ENCODE assay signal across 1 cellular context in the genomic region with DNA sequence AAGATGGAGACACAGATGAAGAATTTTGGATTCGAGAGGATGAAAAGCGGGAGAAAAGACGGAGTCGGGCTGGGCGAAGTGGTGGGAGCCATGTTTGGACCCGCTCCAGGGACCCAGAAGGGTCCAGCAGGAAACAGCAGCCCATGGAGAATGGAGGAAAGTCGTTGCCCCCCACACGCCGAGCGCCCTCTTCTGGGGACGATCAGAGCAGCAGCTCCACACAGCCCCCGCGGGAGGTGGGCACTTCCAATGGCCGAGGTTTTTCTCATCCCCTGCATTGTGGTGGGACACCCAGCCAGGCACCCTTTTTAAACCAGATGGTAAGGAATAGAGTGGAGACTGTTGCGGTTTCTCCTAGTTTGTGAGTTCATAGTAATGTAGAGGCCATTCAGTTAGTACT.
TF ChIP-seq lines count a peak whose summit lies in the region.

No MANE protein-coding gene starts in this region.

TF ChIP-seq in WTC11, 78 proteins besides CTCF, POLR2A, EP300 and RAD21 (continued from another document):
- TF ChIP-seq, protein P1, sequence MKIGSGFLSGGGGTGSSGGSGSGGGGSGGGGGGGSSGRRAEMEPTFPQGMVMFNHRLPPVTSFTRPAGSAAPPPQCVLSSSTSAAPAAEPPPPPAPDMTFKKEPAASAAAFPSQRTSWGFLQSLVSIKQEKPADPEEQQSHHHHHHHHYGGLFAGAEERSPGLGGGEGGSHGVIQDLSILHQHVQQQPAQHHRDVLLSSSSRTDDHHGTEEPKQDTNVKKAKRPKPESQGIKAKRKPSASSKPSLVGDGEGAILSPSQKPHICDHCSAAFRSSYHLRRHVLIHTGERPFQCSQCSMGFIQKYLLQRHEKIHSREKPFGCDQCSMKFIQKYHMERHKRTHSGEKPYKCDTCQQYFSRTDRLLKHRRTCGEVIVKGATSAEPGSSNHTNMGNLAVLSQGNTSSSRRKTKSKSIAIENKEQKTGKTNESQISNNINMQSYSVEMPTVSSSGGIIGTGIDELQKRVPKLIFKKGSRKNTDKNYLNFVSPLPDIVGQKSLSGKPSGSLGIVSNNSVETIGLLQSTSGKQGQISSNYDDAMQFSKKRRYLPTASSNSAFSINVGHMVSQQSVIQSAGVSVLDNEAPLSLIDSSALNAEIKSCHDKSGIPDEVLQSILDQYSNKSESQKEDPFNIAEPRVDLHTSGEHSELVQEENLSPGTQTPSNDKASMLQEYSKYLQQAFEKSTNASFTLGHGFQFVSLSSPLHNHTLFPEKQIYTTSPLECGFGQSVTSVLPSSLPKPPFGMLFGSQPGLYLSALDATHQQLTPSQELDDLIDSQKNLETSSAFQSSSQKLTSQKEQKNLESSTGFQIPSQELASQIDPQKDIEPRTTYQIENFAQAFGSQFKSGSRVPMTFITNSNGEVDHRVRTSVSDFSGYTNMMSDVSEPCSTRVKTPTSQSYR (CRISPR knock-in tag; IDR thresholded peaks at IDR 0.05) = no peak
- TF ChIP-seq, protein P2, sequence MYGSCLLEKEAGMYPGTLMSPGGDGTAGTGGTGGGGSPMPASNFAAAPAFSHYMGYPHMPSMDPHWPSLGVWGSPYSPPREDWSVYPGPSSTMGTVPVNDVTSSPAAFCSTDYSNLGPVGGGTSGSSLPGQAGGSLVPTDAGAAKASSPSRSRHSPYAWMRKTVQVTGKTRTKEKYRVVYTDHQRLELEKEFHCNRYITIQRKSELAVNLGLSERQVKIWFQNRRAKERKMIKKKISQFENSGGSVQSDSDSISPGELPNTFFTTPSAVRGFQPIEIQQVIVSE (CRISPR knock-in tag; IDR thresholded peaks at IDR 0.05; ENCODE audit: borderline replicate concordance) = no peak
- no peak for TF ChIP-seq ZNF138 (CRISPR knock-in tag; conservative IDR thresholded peaks at IDR 0.05)
- no peak for TF ChIP-seq PRRX2 (CRISPR knock-in tag; IDR thresholded peaks at IDR 0.05)
- TF ChIP-seq, protein P3, sequence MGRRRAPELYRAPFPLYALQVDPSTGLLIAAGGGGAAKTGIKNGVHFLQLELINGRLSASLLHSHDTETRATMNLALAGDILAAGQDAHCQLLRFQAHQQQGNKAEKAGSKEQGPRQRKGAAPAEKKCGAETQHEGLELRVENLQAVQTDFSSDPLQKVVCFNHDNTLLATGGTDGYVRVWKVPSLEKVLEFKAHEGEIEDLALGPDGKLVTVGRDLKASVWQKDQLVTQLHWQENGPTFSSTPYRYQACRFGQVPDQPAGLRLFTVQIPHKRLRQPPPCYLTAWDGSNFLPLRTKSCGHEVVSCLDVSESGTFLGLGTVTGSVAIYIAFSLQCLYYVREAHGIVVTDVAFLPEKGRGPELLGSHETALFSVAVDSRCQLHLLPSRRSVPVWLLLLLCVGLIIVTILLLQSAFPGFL (CRISPR knock-in tag; IDR thresholded peaks at IDR 0.05; ENCODE audit: borderline replicate concordance) = no peak
- no peak for TF ChIP-seq ZNF671 (CRISPR knock-in tag; IDR thresholded peaks at IDR 0.05)
- TF ChIP-seq, protein P4, sequence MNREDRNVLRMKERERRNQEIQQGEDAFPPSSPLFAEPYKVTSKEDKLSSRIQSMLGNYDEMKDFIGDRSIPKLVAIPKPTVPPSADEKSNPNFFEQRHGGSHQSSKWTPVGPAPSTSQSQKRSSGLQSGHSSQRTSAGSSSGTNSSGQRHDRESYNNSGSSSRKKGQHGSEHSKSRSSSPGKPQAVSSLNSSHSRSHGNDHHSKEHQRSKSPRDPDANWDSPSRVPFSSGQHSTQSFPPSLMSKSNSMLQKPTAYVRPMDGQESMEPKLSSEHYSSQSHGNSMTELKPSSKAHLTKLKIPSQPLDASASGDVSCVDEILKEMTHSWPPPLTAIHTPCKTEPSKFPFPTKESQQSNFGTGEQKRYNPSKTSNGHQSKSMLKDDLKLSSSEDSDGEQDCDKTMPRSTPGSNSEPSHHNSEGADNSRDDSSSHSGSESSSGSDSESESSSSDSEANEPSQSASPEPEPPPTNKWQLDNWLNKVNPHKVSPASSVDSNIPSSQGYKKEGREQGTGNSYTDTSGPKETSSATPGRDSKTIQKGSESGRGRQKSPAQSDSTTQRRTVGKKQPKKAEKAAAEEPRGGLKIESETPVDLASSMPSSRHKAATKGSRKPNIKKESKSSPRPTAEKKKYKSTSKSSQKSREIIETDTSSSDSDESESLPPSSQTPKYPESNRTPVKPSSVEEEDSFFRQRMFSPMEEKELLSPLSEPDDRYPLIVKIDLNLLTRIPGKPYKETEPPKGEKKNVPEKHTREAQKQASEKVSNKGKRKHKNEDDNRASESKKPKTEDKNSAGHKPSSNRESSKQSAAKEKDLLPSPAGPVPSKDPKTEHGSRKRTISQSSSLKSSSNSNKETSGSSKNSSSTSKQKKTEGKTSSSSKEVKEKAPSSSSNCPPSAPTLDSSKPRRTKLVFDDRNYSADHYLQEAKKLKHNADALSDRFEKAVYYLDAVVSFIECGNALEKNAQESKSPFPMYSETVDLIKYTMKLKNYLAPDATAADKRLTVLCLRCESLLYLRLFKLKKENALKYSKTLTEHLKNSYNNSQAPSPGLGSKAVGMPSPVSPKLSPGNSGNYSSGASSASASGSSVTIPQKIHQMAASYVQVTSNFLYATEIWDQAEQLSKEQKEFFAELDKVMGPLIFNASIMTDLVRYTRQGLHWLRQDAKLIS (CRISPR knock-in tag; IDR thresholded peaks at IDR 0.05; ENCODE audit: borderline replicate concordance) = no peak
- TF ChIP-seq, protein P5, sequence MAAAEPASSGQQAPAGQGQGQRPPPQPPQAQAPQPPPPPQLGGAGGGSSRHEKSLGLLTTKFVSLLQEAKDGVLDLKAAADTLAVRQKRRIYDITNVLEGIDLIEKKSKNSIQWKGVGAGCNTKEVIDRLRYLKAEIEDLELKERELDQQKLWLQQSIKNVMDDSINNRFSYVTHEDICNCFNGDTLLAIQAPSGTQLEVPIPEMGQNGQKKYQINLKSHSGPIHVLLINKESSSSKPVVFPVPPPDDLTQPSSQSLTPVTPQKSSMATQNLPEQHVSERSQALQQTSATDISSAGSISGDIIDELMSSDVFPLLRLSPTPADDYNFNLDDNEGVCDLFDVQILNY (CRISPR knock-in tag; IDR thresholded peaks at IDR 0.05) = no peak
- TF ChIP-seq SOX15 (CRISPR knock-in tag; IDR thresholded peaks at IDR 0.05) = no peak
- TF ChIP-seq, protein P6, sequence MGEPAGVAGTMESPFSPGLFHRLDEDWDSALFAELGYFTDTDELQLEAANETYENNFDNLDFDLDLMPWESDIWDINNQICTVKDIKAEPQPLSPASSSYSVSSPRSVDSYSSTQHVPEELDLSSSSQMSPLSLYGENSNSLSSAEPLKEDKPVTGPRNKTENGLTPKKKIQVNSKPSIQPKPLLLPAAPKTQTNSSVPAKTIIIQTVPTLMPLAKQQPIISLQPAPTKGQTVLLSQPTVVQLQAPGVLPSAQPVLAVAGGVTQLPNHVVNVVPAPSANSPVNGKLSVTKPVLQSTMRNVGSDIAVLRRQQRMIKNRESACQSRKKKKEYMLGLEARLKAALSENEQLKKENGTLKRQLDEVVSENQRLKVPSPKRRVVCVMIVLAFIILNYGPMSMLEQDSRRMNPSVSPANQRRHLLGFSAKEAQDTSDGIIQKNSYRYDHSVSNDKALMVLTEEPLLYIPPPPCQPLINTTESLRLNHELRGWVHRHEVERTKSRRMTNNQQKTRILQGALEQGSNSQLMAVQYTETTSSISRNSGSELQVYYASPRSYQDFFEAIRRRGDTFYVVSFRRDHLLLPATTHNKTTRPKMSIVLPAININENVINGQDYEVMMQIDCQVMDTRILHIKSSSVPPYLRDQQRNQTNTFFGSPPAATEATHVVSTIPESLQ (CRISPR knock-in tag; IDR thresholded peaks at IDR 0.05) = no peak
- TF ChIP-seq HMGA2 (CRISPR knock-in tag; IDR thresholded peaks at IDR 0.05) = no peak
- TF ChIP-seq TP53 (CRISPR knock-in tag; IDR thresholded peaks at IDR 0.05) = no peak
- TF ChIP-seq, protein P7, sequence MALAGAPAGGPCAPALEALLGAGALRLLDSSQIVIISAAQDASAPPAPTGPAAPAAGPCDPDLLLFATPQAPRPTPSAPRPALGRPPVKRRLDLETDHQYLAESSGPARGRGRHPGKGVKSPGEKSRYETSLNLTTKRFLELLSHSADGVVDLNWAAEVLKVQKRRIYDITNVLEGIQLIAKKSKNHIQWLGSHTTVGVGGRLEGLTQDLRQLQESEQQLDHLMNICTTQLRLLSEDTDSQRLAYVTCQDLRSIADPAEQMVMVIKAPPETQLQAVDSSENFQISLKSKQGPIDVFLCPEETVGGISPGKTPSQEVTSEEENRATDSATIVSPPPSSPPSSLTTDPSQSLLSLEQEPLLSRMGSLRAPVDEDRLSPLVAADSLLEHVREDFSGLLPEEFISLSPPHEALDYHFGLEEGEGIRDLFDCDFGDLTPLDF (CRISPR knock-in tag; IDR thresholded peaks at IDR 0.05) = no peak
